ENCODE assay signal across 34 cellular contexts in genomic region chr16:59404509-59404908, GRCh38.
DNase-seq lines count a peak whose midpoint lies in the region; ATAC-seq, FAIRE-seq and TF ChIP-seq lines count a peak whose summit lies in the region.
"Had no signal": no experiment of that assay in that cellular context is flagged by ENCODE, and none has a peak within 500 bp of the region (broad histone marks: within the 10 kb centered on the region; RNA-seq: fewer than 3 reads in every experiment).

No MANE protein-coding gene starts in this region.

- H2AFZ ChIP-seq in HepG2 (ENCODE audit: low read length) (no peak overlapping the region), astrocyte (ENCODE audit: low read depth, low read length) (no peak overlapping the region), osteoblast (ENCODE audit: low read length) (no peak overlapping the region)

- DNase-seq in HepG2 (ENCODE audit: low spot score) (no peak), right lobe of liver (no peak), astrocyte (ENCODE audit: low read depth) (no peak), osteoblast (ENCODE audit: insufficient read length, low spot score, missing footprints) (peak; percentile 60), UCSD-AML1 (lab: John Stamatoyannopoulos, UW; ENCODE audit: unreplicated experiment) (no peak), DMS79 (lab: John Stamatoyannopoulos, UW) (no peak)
- DNase-seq: 8988T; ACHN; AML-193; BE2C; C1 segment of cervical spinal cord; Caco-2; Calu3; CD4-positive, alpha-beta memory T cell; CD4-positive, alpha-beta T cell; CD4-positive, CD25-positive, alpha-beta regulatory T cell; CD8-positive, alpha-beta memory T cell; CD8-positive, alpha-beta T cell; COR-L47; DMS 273 treated with DMSO at 0.1 percent for 48 hours; DMS153; DMS53; DMS79 treated with DMSO at 0.1 percent for 48 hours; DND-41; EL had no signal

- CTCF ChIA-PET in HepG2 (lab: Yijun Ruan, JAX; ENCODE audit: low intra/inter-chr PET ratio, low total read pairs) = no interaction called here

- in situ Hi-C loops in HepG2 (cut with HindIII; ENCODE audit: extremely low pct_ligation_motif_present, low pct_unique_long_range_greater_than_20kb) = no loop called here

- H3K36me3 Mint-ChIP-seq in astrocyte (ENCODE audit: low read depth, unreplicated experiment) = no peaks in the 10 kb centered on the region
- H3K36me3 Mint-ChIP-seq: CD14-positive monocyte; CD4-positive, alpha-beta memory T cell; CD4-positive, CD25-positive, alpha-beta regulatory T cell; CD8-positive, alpha-beta memory T cell; CD8-positive, alpha-beta T cell had no signal

- no peaks in the 10 kb centered on the region for H3K9me3 Mint-ChIP-seq in astrocyte (ENCODE audit: unreplicated experiment)

- no peaks in the 10 kb centered on the region for H3K4me1 Mint-ChIP-seq in astrocyte (ENCODE audit: low read depth, unreplicated experiment)
- H3K4me1 Mint-ChIP-seq: B cell; CD14-positive monocyte; CD4-positive, alpha-beta memory T cell; CD4-positive, CD25-positive, alpha-beta regulatory T cell; CD8-positive, alpha-beta memory T cell had no signal

- FAIRE-seq in HepG2 (lab: Jason Lieb, UNC) (no peak), astrocyte (lab: Jason Lieb, UNC) (peak; percentile 41)
- FAIRE-seq: A204.1, A549, D721Med had no signal

- no peak overlapping the region for H3K27ac ChIP-seq in HepG2 (ENCODE audit: extremely low read length, insufficient read depth, low read length)
- H3K27ac ChIP-seq in right lobe of liver = no peak overlapping the region
- no peak overlapping the region for H3K27ac ChIP-seq in astrocyte (ENCODE audit: low read depth, low read length)
- no peak overlapping the region for H3K27ac ChIP-seq in osteoblast (ENCODE audit: low read depth, low read length)
- H3K27ac ChIP-seq: 22Rv1; A549; BLaER1; BLaER1 treated with 17β-estradiol and CSF1 and Interleukin-3, amounts not matched to agents 10 nM and 100 nM; C4-2B had no signal

- H3K79me2 ChIP-seq in HepG2 (ENCODE audit: insufficient read depth, low read length) (no peaks in the 10 kb centered on the region), astrocyte (ENCODE audit: insufficient read depth, low read length) (no peaks in the 10 kb centered on the region), osteoblast (ENCODE audit: insufficient read depth, low read length) (no peaks in the 10 kb centered on the region)

- no peak overlapping the region for H3K27ac Mint-ChIP-seq in astrocyte (ENCODE audit: unreplicated experiment)
- H3K27ac Mint-ChIP-seq: B cell; CD14-positive monocyte; CD4-positive, alpha-beta memory T cell; CD4-positive, alpha-beta T cell; CD4-positive, CD25-positive, alpha-beta regulatory T cell; CD8-positive, alpha-beta memory T cell; CD8-positive, alpha-beta T cell had no signal

- H3K27me3 ChIP-seq in HepG2 (ENCODE audit: control insufficient read depth in 1 of 2, insufficient read depth in 2 of 2, low read length in 2 of 2) (no peaks in the 10 kb centered on the region), right lobe of liver (no peaks in the 10 kb centered on the region), astrocyte (ENCODE audit: insufficient read depth, low read length) (no peaks in the 10 kb centered on the region), osteoblast (ENCODE audit: insufficient read depth, low read length) (no peaks in the 10 kb centered on the region)
- H3K27me3 ChIP-seq: BE2C; BLaER1; BLaER1 treated with 17β-estradiol and CSF1 and Interleukin-3, amounts not matched to agents 10 nM and 100 nM had no signal

- H4K20me1 ChIP-seq in HepG2 (ENCODE audit: insufficient read depth, low read length) (no peaks in the 10 kb centered on the region), astrocyte (ENCODE audit: insufficient read depth, low read length) (no peaks in the 10 kb centered on the region), osteoblast (ENCODE audit: insufficient read depth, low read length) (no peaks in the 10 kb centered on the region)
- H4K20me1 ChIP-seq: BLaER1; BLaER1 treated with 17β-estradiol and CSF1 and Interleukin-3, amounts not matched to agents 10 nM and 100 nM had no signal

- H3K9ac ChIP-seq in HepG2 (ENCODE audit: insufficient read depth, low read depth, low read length) (no peak overlapping the region), astrocyte (ENCODE audit: low read length) (no peak overlapping the region)
- H3K9ac ChIP-seq: BLaER1; BLaER1 treated with 17β-estradiol and CSF1 and Interleukin-3, amounts not matched to agents 10 nM and 100 nM had no signal

- no peak for ATAC-seq in HepG2
- ATAC-seq in right lobe of liver = no peak
- ATAC-seq: A549; CD8-positive, alpha-beta T cell had no signal

- no TSS peak for BruUV-seq in HepG2 (replicated peaks; lab: Mats Ljungman, UMichigan)

- H3K9me3 ChIP-seq in HepG2 (ENCODE audit: low read length) (peaks cover 37% of the 10 kb centered on the region), right lobe of liver (no peaks in the 10 kb centered on the region), astrocyte (ENCODE audit: insufficient read depth, low read depth, low read length) (no peaks in the 10 kb centered on the region), osteoblast (ENCODE audit: low read depth, low read length) (no peaks in the 10 kb centered on the region)
- H3K9me3 ChIP-seq: BLaER1, Caco-2 had no signal

- TF ChIP-seq POLR2A in HepG2 (IDR thresholded peaks at IDR 0.05; ENCODE audit: insufficient read depth in 1 of 2, low read depth in 2 of 2, low read length in 2 of 2) (no peak), right lobe of liver (IDR thresholded peaks at IDR 0.05) (no peak)

- TF ChIP-seq EP300 in HepG2 (IDR thresholded peaks at IDR 0.05; ENCODE audit: low read depth in 2 of 2, low read length in 2 of 2) (no peak), HepG2 (CRISPR knock-in tag; IDR thresholded peaks at IDR 0.05; ENCODE audit: borderline replicate concordance) (no peak)

- POLR2A ChIA-PET in HepG2 (lab: Yijun Ruan, JAX) = no interaction called here

- TF ChIP-seq RAD21 in HepG2 (CRISPR knock-in tag; IDR thresholded peaks at IDR 0.05) = no peak

- TF ChIP-seq CTCF in HepG2 (CRISPR knock-in tag; IDR thresholded peaks at IDR 0.05) (no peak), right lobe of liver (IDR thresholded peaks at IDR 0.05) (no peak), astrocyte (IDR thresholded peaks at IDR 0.05; ENCODE audit: insufficient read depth, low read depth, low read length) (no peak), osteoblast (IDR thresholded peaks at IDR 0.05; ENCODE audit: extremely low read depth, low read depth, low read length) (no peak)

- H3K4me1 ChIP-seq in HepG2 (ENCODE audit: insufficient read depth, low read length) (no peaks in the 10 kb centered on the region), right lobe of liver (no peaks in the 10 kb centered on the region), astrocyte (ENCODE audit: insufficient read depth, low read length) (no peaks in the 10 kb centered on the region), osteoblast (ENCODE audit: insufficient read depth, low read length) (no peaks in the 10 kb centered on the region)
- H3K4me1 ChIP-seq: BE2C; BLaER1; BLaER1 treated with 17β-estradiol and CSF1 and Interleukin-3, amounts not matched to agents 10 nM and 100 nM; Caco-2 had no signal

- no peak overlapping the region for H3K4me3 Mint-ChIP-seq in astrocyte (ENCODE audit: unreplicated experiment)
- H3K4me3 Mint-ChIP-seq: B cell; CD14-positive monocyte; CD4-positive, alpha-beta memory T cell; CD4-positive, alpha-beta T cell; CD4-positive, CD25-positive, alpha-beta regulatory T cell; CD8-positive, alpha-beta memory T cell; CD8-positive, alpha-beta T cell had no signal

- no peak overlapping the region for H3K4me3 ChIP-seq in HepG2 (replicated peaks in 1 of 3; ENCODE audit: insufficient read depth in 1 of 3, low read depth in 2 of 3, low read length in 3 of 3)
- H3K4me3 ChIP-seq in right lobe of liver = no peak overlapping the region
- H3K4me3 ChIP-seq in astrocyte (ENCODE audit: insufficient read depth, low read depth, low read length) = no peak overlapping the region
- no peak overlapping the region for H3K4me3 ChIP-seq in osteoblast (ENCODE audit: insufficient read depth, low read length)
- H3K4me3 ChIP-seq: A549; BLaER1; BLaER1 treated with 17β-estradiol and CSF1 and Interleukin-3, amounts not matched to agents 10 nM and 100 nM had no signal

- intact Hi-C loops in HepG2 (cut with micrococcal nuclease; ENCODE audit: unreplicated experiment) (no loop called here), right lobe of liver (cut with DNase I) (no loop called here)

- no peaks in the 10 kb centered on the region for H3K36me3 ChIP-seq in HepG2 (replicated peaks in 1 of 2; ENCODE audit: control insufficient read depth in 1 of 2, insufficient read depth in 2 of 2, low read length in 2 of 2)
- H3K36me3 ChIP-seq in right lobe of liver = no peaks in the 10 kb centered on the region
- H3K36me3 ChIP-seq in astrocyte (ENCODE audit: insufficient read depth, low read length) = no peaks in the 10 kb centered on the region
- no peaks in the 10 kb centered on the region for H3K36me3 ChIP-seq in osteoblast (ENCODE audit: insufficient read depth, low read length)
- H3K36me3 ChIP-seq: BE2C; BLaER1; BLaER1 treated with 17β-estradiol and CSF1 and Interleukin-3, amounts not matched to agents 10 nM and 100 nM had no signal

- 2% methylated on average over 2 of the region's 2 CpGs for WGBS in HepG2 (ENCODE audit: low lambda C conversion rate)
- 48% methylated on average over 2 of the region's 2 CpGs for WGBS in right lobe of liver (ENCODE audit: insufficient coverage, low coverage, low lambda C conversion rate, missing lambda C conversion rate)

- H3K27me3 Mint-ChIP-seq in astrocyte (ENCODE audit: low read depth, unreplicated experiment) = no peaks in the 10 kb centered on the region
- H3K27me3 Mint-ChIP-seq: B cell; CD4-positive, alpha-beta memory T cell; CD4-positive, alpha-beta T cell; CD4-positive, CD25-positive, alpha-beta regulatory T cell; CD8-positive, alpha-beta memory T cell had no signal

- H3K4me2 ChIP-seq in HepG2 (ENCODE audit: low read depth, low read length) = no peak overlapping the region
- no peak overlapping the region for H3K4me2 ChIP-seq in astrocyte (ENCODE audit: low read length)
- no peak overlapping the region for H3K4me2 ChIP-seq in osteoblast (ENCODE audit: insufficient read depth, low read length)
- H3K4me2 ChIP-seq: A549; BLaER1; BLaER1 treated with 17β-estradiol and CSF1 and Interleukin-3, amounts not matched to agents 10 nM and 100 nM had no signal
